ENCODE assay signal across 1 cellular context in genomic region chr4:99458911-99459447, GRCh38.
TF ChIP-seq lines count a peak whose summit lies in the region.

No MANE protein-coding gene starts in this region.

TF ChIP-seq in WTC11, 78 proteins besides CTCF, POLR2A, EP300 and RAD21 (continued from another document):
- TF ChIP-seq ZNF532 (CRISPR knock-in tag; IDR thresholded peaks at IDR 0.05; ENCODE audit: borderline replicate concordance) (no peak), PREB (CRISPR knock-in tag; IDR thresholded peaks at IDR 0.05; ENCODE audit: borderline replicate concordance) (no peak), USF1 (CRISPR knock-in tag; IDR thresholded peaks at IDR 0.05) (no peak), FOXK1 (CRISPR knock-in tag; IDR thresholded peaks at IDR 0.05) (no peak), E2F4 (CRISPR knock-in tag; IDR thresholded peaks at IDR 0.05; ENCODE audit: borderline replicate concordance, low read depth) (no peak)
